Comparison of ENCODE assay signal across 11 cellular contexts in the genomic region with DNA sequence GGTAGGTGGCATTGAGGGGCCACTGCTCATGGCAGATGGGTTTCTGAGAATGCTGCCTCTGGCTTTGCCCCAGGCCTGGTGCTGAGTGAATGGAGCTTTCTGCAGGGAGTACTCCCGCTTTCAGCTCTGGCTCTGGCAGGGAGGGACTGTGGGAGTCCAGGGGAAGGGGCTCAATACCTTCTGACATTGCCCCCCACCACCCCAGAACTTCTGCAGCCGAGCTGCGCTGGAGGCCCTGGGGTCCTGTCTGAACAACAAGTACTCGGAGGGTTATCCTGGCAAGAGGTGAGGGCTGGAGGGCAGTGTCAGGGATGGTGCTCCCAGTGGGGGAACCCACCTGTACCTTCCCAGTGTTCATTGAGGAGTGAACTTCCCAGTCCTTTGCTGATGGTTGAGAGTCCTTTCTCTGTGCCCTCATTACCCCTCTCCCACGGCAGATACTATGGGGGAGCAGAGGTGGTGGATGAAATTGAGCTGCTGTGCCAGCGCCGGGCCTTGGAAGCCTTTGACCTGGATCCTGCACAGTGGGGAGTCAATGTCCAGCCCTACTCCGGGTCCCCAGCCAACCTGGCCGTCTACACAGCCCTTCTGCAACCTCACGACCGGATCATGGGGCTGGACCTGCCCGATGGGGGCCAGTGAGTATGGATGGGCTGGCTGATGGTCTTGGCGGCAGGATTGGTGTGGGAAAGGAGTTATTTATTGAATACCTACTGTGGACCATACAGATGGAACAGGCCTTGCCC. TPM values are rescaled to one million over a fixed set of nuclear protein-coding genes. Genes with fewer than 3 reads are reported as not detected.
DNase-seq lines count a peak whose midpoint lies in the region; ATAC-seq and TF ChIP-seq lines count a peak whose summit lies in the region.
"Had no signal": no experiment of that assay in that cellular context is flagged by ENCODE, and none has a peak within 500 bp of the region (broad histone marks: within the 10 kb centered on the region; RNA-seq: fewer than 3 reads in every experiment).

No MANE protein-coding gene starts in this region.

- H3K27me3 ChIP-seq in Panc1 (ENCODE audit: control insufficient read depth, insufficient read depth, low read length), result no peaks in the 10 kb centered on the region

- CTCF ChIA-PET in activated CD4-positive, alpha-beta T cell treated with anti-CD3 and anti-CD28 coated beads, Interleukin-2, amount 10 ng/mL, durations not matched to agents 7 days and 5 days (lab: Charles Lee), result interaction anchor here (0.6 to 10.9 kb wide), 4 partner anchors 10 to 119 kb away, joined by 3 to 332 read pairs (median 24); partner anchors contain the start of gene STAC3
- CTCF ChIA-PET in Panc1 (lab: Charles Lee), result interaction anchor here (0.9 to 2.3 kb wide), 2 partner anchors 18 kb away, joined by 7 to 8 read pairs; no protein-coding TSS in a partner anchor

- no peak for ATAC-seq in Panc1
- no peak for ATAC-seq in HG03442 (IDR thresholded peaks at IDR 0.05; ENCODE audit: unreplicated experiment)
- no peak for ATAC-seq in GM18498 (IDR thresholded peaks at IDR 0.05; ENCODE audit: unreplicated experiment)

- intact Hi-C loops in Panc1 (cut with micrococcal nuclease; ENCODE audit: unreplicated experiment), result no loop called here
- intact Hi-C loops in lower leg skin (cut with DNase I; ENCODE audit: low total_unique reads), result no loop called here

- H3K9me3 Mint-ChIP-seq in activated CD4-positive, alpha-beta T cell treated with anti-CD3 and anti-CD28 coated beads, Interleukin-2, amount 10 ng/mL, durations not matched to agents 7 days and 5 days, result no peaks in the 10 kb centered on the region
- no peaks in the 10 kb centered on the region for H3K9me3 Mint-ChIP-seq in endothelial cell (ENCODE audit: unreplicated experiment)

- no TSS peak for BruUV-seq in Panc1 (replicated peaks; lab: Mats Ljungman, UMichigan)

- in situ Hi-C loops in Panc1 (cut with HindIII; ENCODE audit: low pct_unique_long_range_greater_than_20kb, low sequenced_read_pairs), result no loop called here

- DNase-seq in activated CD4-positive, alpha-beta T cell treated with anti-CD3 and anti-CD28 coated beads, Interleukin-2, amount 10 ng/mL, durations not matched to agents 7 days and 5 days, result no peak
- no peak for DNase-seq in activated CD4-positive, alpha-beta T cell treated with anti-CD3 and anti-CD28 coated beads for 4 hours
- DNase-seq in Panc1 (ENCODE audit: low read depth, low spot score) (no peak), endothelial cell (ENCODE audit: low spot score) (no peak), skeletal muscle cell (ENCODE audit: low read depth) (no peak), lower leg skin (ENCODE audit: low spot score in 2 of 2) (no peak)
- DNase-seq: NCI-H2029 treated with DMSO at 0.1 percent for 48 hours, small intestine had no signal

- H3K27me3 Mint-ChIP-seq in activated CD4-positive, alpha-beta T cell treated with anti-CD3 and anti-CD28 coated beads, Interleukin-2, amount 10 ng/mL, durations not matched to agents 7 days and 5 days, result peaks cover 12% of the 10 kb centered on the region
- H3K27me3 Mint-ChIP-seq in endothelial cell (ENCODE audit: unreplicated experiment), result peaks cover 20% of the 10 kb centered on the region

- peaks cover 8% of the 10 kb centered on the region; the same call in 1 of the 2 replicates for H3K4me1 ChIP-seq in Panc1 (ENCODE audit: control insufficient read depth, insufficient read depth, low read length)

- WGBS in lower leg skin, 2 donors, result 87 to 88% methylated on average over 13 of the region's 13 CpGs

- H3K36me3 Mint-ChIP-seq in activated CD4-positive, alpha-beta T cell treated with anti-CD3 and anti-CD28 coated beads, Interleukin-2, amount 10 ng/mL, durations not matched to agents 7 days and 5 days (ENCODE audit: low read depth), result peaks cover 44% of the 10 kb centered on the region
- peaks cover 21% of the 10 kb centered on the region for H3K36me3 Mint-ChIP-seq in endothelial cell (ENCODE audit: low read depth, unreplicated experiment)

- H3K27ac ChIP-seq in Panc1 (ENCODE audit: low read length), result no peak overlapping the region

- no peaks in the 10 kb centered on the region; the same call in none of the 2 replicates for H3K36me3 ChIP-seq in Panc1 (ENCODE audit: control insufficient read depth, insufficient read depth, low read length)

- peak overlapping the region; percentile 97 for H3K4me3 Mint-ChIP-seq in activated CD4-positive, alpha-beta T cell treated with anti-CD3 and anti-CD28 coated beads, Interleukin-2, amount 10 ng/mL, durations not matched to agents 7 days and 5 days
- peak overlapping the region; percentile 96 for H3K4me3 Mint-ChIP-seq in endothelial cell (ENCODE audit: unreplicated experiment)

- H3K9me3 ChIP-seq in Panc1 (ENCODE audit: control insufficient read depth, insufficient read depth, low read depth, low read length), result no peaks in the 10 kb centered on the region

- no peak for TF ChIP-seq CTCF in Panc1 (IDR thresholded peaks at IDR 0.05)
- no peak for TF ChIP-seq CTCF in endothelial cell (IDR thresholded peaks at IDR 0.05; ENCODE audit: unreplicated experiment)
- no peak for TF ChIP-seq CTCF in lower leg skin (IDR thresholded peaks at IDR 0.05)

- H3K27ac Mint-ChIP-seq in activated CD4-positive, alpha-beta T cell treated with anti-CD3 and anti-CD28 coated beads, Interleukin-2, amount 10 ng/mL, durations not matched to agents 7 days and 5 days, result no peak overlapping the region
- H3K27ac Mint-ChIP-seq in endothelial cell (ENCODE audit: unreplicated experiment), result no peak overlapping the region

- H3K4me3 ChIP-seq in Panc1 (ENCODE audit: low read depth in 2 of 2, low read length in 2 of 2) (peak overlapping the region; percentile 94 to 97; a peak in 3 of 4 replicates), skeletal muscle cell (ENCODE audit: low read depth, low read length) (peak overlapping the region; percentile 85), lower leg skin (ENCODE audit: low read depth, poor library complexity, severe bottlenecking) (no peak overlapping the region)

- peaks cover 65% of the 10 kb centered on the region for H3K4me1 Mint-ChIP-seq in activated CD4-positive, alpha-beta T cell treated with anti-CD3 and anti-CD28 coated beads, Interleukin-2, amount 10 ng/mL, durations not matched to agents 7 days and 5 days
- peaks cover 27% of the 10 kb centered on the region for H3K4me1 Mint-ChIP-seq in endothelial cell (ENCODE audit: unreplicated experiment)

- POLR2A ChIA-PET in activated CD4-positive, alpha-beta T cell treated with anti-CD3 and anti-CD28 coated beads, Interleukin-2, amount 10 ng/mL, durations not matched to agents 7 days and 5 days (lab: Charles Lee), result no interaction called here
- POLR2A ChIA-PET in Panc1 (lab: Charles Lee), result no interaction called here

- TF ChIP-seq POLR2A in lower leg skin (IDR thresholded peaks at IDR 0.05), result no peak

RNA-seq across cellular contexts. Expression of gene SHMT2, which starts 1.9 kb away (rescaled TPM):
- total RNA-seq in activated CD4-positive, alpha-beta T cell treated with anti-CD3 and anti-CD28 coated beads, Interleukin-2, amount 10 ng/mL, durations not matched to agents 7 days and 5 days, result 100 to 1,000 TPM; 137 to 141 TPM
- total RNA-seq in Panc1 (2021; ENCODE audit: unreplicated experiment) (67.1 TPM), endothelial cell (ENCODE audit: unreplicated experiment) (63.3 TPM), lower leg skin (10 to 100 TPM; 62.4 to 71.8 (median 67.4) TPM)
- polyA plus RNA-seq in Panc1 (2012; ENCODE audit: insufficient read length), result 117 TPM

RNA-seq across cellular contexts. Expression of gene NXPH4, which starts 14.9 kb away (rescaled TPM):
- under 1 TPM; 0.29 to 0.32 TPM for total RNA-seq in activated CD4-positive, alpha-beta T cell treated with anti-CD3 and anti-CD28 coated beads, Interleukin-2, amount 10 ng/mL, durations not matched to agents 7 days and 5 days
- 2.1 TPM for total RNA-seq in Panc1 (2021; ENCODE audit: unreplicated experiment)
- 2.1 TPM for polyA plus RNA-seq in Panc1 (2012; ENCODE audit: insufficient read length)
- total RNA-seq in endothelial cell (ENCODE audit: unreplicated experiment), result not detected
- total RNA-seq in lower leg skin, result 10 to 100 TPM; 18.4 to 21.3 (median 19.9) TPM
- polyA plus RNA-seq: CD14-positive monocyte had no signal

RNA-seq across cellular contexts. Expression of gene STAC3, which starts 19.5 kb away (rescaled TPM):
- total RNA-seq in activated CD4-positive, alpha-beta T cell treated with anti-CD3 and anti-CD28 coated beads, Interleukin-2, amount 10 ng/mL, durations not matched to agents 7 days and 5 days, result 1 to 10 TPM; 5.1 to 5.2 TPM
- total RNA-seq in Panc1 (2021; ENCODE audit: unreplicated experiment) (0.87 TPM), endothelial cell (ENCODE audit: unreplicated experiment) (3.3 TPM), lower leg skin (1 to 10 TPM in 2 of 4 donors, under 1 TPM in 2; 0.71 to 3.8 (median 1.5) TPM)
- polyA plus RNA-seq in Panc1 (2012; ENCODE audit: insufficient read length), result 0.25 TPM
